8 cellular contexts compared by ENCODE assay signal in genomic region chr7:27097686-27098492, GRCh38. TPM values are rescaled to one million over a fixed set of nuclear protein-coding genes. Genes with fewer than 3 reads are reported as not detected.
DNase-seq lines count a peak whose midpoint lies in the region; ATAC-seq, FAIRE-seq and TF ChIP-seq lines count a peak whose summit lies in the region.

No MANE protein-coding gene starts in this region.

- peak overlapping the region; percentile 92; the same call in 1 of the 2 replicates for H3K4me3 ChIP-seq in GM12878

- H3K27me3 Mint-ChIP-seq in activated CD8-positive, alpha-beta memory T cell treated with anti-CD3 and anti-CD28 coated beads, Interleukin-2, amount 10 ng/mL, durations not matched to agents 7 days and 5 days: peaks cover 85% of the 10 kb centered on the region
- peaks cover 65% of the 10 kb centered on the region for H3K27me3 Mint-ChIP-seq in type B pancreatic cell

- peaks cover 6% of the 10 kb centered on the region for H3K4me1 ChIP-seq in GM12878 (ENCODE audit: control insufficient read depth, insufficient read depth, low read length)

- no peak overlapping the region for H3K9ac ChIP-seq in GM12878 (ENCODE audit: control insufficient read depth, insufficient read depth, low read length)

- peak overlapping the region; percentile 78 for H3K4me3 Mint-ChIP-seq in activated CD8-positive, alpha-beta memory T cell treated with anti-CD3 and anti-CD28 coated beads, Interleukin-2, amount 10 ng/mL, durations not matched to agents 7 days and 5 days
- H3K4me3 Mint-ChIP-seq in type B pancreatic cell: peak overlapping the region; percentile 97

- peaks cover 2 to 4% of the 10 kb centered on the region in 2 experiments for H3K27me3 ChIP-seq in GM12878 (replicated peaks in 1 of 2; ENCODE audit: control insufficient read depth in 2 of 2, insufficient read depth in 2 of 2, low read length in 1 of 2)

- H3K9me3 Mint-ChIP-seq in activated CD8-positive, alpha-beta memory T cell treated with anti-CD3 and anti-CD28 coated beads, Interleukin-2, amount 10 ng/mL, durations not matched to agents 7 days and 5 days (ENCODE audit: low read depth): no peaks in the 10 kb centered on the region
- no peaks in the 10 kb centered on the region for H3K9me3 Mint-ChIP-seq in type B pancreatic cell

- no peak for FAIRE-seq in GM12878 (lab: Jason Lieb, UNC)

- peaks cover 22% of the 10 kb centered on the region for H3K4me1 Mint-ChIP-seq in activated CD8-positive, alpha-beta memory T cell treated with anti-CD3 and anti-CD28 coated beads, Interleukin-2, amount 10 ng/mL, durations not matched to agents 7 days and 5 days
- peaks cover 49% of the 10 kb centered on the region for H3K4me1 Mint-ChIP-seq in type B pancreatic cell (ENCODE audit: unreplicated experiment)

- intact Hi-C loops in GM12878 (cut with micrococcal nuclease; ENCODE audit: unreplicated experiment): loop anchor here (2.0 kb wide), 1 partner anchor 241 kb away; no protein-coding TSS in a partner anchor

- BruUV-seq in GM12878 (replicated peaks; lab: Mats Ljungman, UMichigan): no TSS peak

- H4K20me1 ChIP-seq in GM12878 (ENCODE audit: control insufficient read depth, insufficient read depth): no peaks in the 10 kb centered on the region

- no peak for ATAC-seq in activated CD8-positive, alpha-beta memory T cell treated with anti-CD3 and anti-CD28 coated beads, Interleukin-2, amount 10 ng/mL, durations not matched to agents 7 days and 5 days
- ATAC-seq in GM12878: no peak
- ATAC-seq in GM18505 (IDR thresholded peaks at IDR 0.05; ENCODE audit: unreplicated experiment): no peak

- no peak for TF ChIP-seq RAD21 in GM12878 (IDR thresholded peaks at IDR 0.05; ENCODE audit: insufficient read depth, low read depth, low read length)

- H3K9me3 ChIP-seq in GM12878 (replicated peaks; ENCODE audit: control insufficient read depth, insufficient read depth, low read length): no peaks in the 10 kb centered on the region; the same call in 2 of the 3 replicates

- no peak for DNase-seq in activated CD8-positive, alpha-beta memory T cell treated with anti-CD3 and anti-CD28 coated beads, Interleukin-2, amount 10 ng/mL, durations not matched to agents 7 days and 5 days
- DNase-seq in activated CD8-positive, alpha-beta memory T cell treated with anti-CD3 and anti-CD28 coated beads, Interleukin-2, amount 50 U/mL, for 48 hours: no peak
- DNase-seq in GM12878 (ENCODE audit: low read depth, low spot score): no peak
- peak; percentile 34 to 65 for DNase-seq in lung microvascular endothelial cell (ENCODE audit: low read depth in 2 of 2)
- DNase-seq in type B pancreatic cell (ENCODE audit: extremely low spot score, unreplicated experiment): no peak
- no peak for DNase-seq in superior temporal gyrus (ENCODE audit: extremely low spot score)
- DNase-seq in AG08395 (ENCODE audit: low spot score): no peak

- RAD21 ChIA-PET in GM12878 (lab: Charles Lee; ENCODE audit: unreplicated experiment): interaction anchor here (0.6 to 2.4 kb wide), 4 partner anchors 14 to 803 kb away, joined by 3 to 23 read pairs (median 4); partner anchors contain the start of gene HOXA4

- H3K36me3 Mint-ChIP-seq in activated CD8-positive, alpha-beta memory T cell treated with anti-CD3 and anti-CD28 coated beads, Interleukin-2, amount 10 ng/mL, durations not matched to agents 7 days and 5 days: peaks cover 6% of the 10 kb centered on the region
- H3K36me3 Mint-ChIP-seq in type B pancreatic cell: peaks cover 43% of the 10 kb centered on the region

- H2AFZ ChIP-seq in GM12878 (ENCODE audit: control insufficient read depth, low read depth, low read length): no peak overlapping the region

- TF ChIP-seq POLR2A in GM12878 (IDR thresholded peaks at IDR 0.05; ENCODE audit: low read depth, low read length) (no peak), GM18505 (IDR thresholded peaks at IDR 0.05; ENCODE audit: borderline replicate concordance, extremely low read depth, insufficient read depth, insufficient read length) (no peak)

- 89% methylated on average over 25 of the region's 26 CpGs for WGBS in GM12878 (ENCODE audit: insufficient coverage, insufficient replicate concordance, low lambda C conversion rate, missing lambda C conversion rate)

- H3K79me2 ChIP-seq in GM12878 (ENCODE audit: control insufficient read depth, insufficient read depth, low read length): no peaks in the 10 kb centered on the region

- H3K4me2 ChIP-seq in GM12878 (ENCODE audit: control insufficient read depth, insufficient read depth): peak overlapping the region; percentile 94; the same call in 1 of the 2 replicates

- no peak overlapping the region for H3K27ac Mint-ChIP-seq in activated CD8-positive, alpha-beta memory T cell treated with anti-CD3 and anti-CD28 coated beads, Interleukin-2, amount 10 ng/mL, durations not matched to agents 7 days and 5 days
- H3K27ac Mint-ChIP-seq in type B pancreatic cell: peak overlapping the region; percentile 97

- CTCF ChIA-PET in activated CD8-positive, alpha-beta memory T cell treated with anti-CD3 and anti-CD28 coated beads, Interleukin-2, amount 10 ng/mL, durations not matched to agents 7 days and 5 days (lab: Charles Lee): interaction anchor here (1.7 kb wide), 1 partner anchor 32 kb away, joined by 5 read pairs; the partner anchor contains the start of gene HOXA4
- CTCF ChIA-PET in GM12878 (lab: Yijun Ruan, JAX): interaction anchor here (1.0 to 2.2 kb wide), 4 partner anchors 25 to 244 kb away, joined by 3 to 10 read pairs (median 4); no protein-coding TSS in a partner anchor

- no peak overlapping the region for H3K27ac ChIP-seq in GM12878 (ENCODE audit: control insufficient read depth, insufficient read depth)

- SMC1A ChIA-PET in GM12878 (lab: Charles Lee; ENCODE audit: uncharacterized antibody, unreplicated experiment): interaction anchor here (1.0 to 7.9 kb wide), 8 partner anchors 12 to 417 kb away, joined by 3 to 110 read pairs (median 4); no protein-coding TSS in a partner anchor

- POLR2A ChIA-PET in GM12878 (lab: Charles Lee): interaction anchor here (0.6 to 2.5 kb wide), 4 partner anchors 14 to 909 kb away, joined by 3 to 15 read pairs (median 3); no protein-coding TSS in a partner anchor

- in situ Hi-C loops in GM12878 (cut with MboI): no loop called here

- no peaks in the 10 kb centered on the region for H3K36me3 ChIP-seq in GM12878 (ENCODE audit: control insufficient read depth in 2 of 2, insufficient read depth in 2 of 2, low read length in 1 of 2)

- no peak for TF ChIP-seq CTCF in GM12878 (IDR thresholded peaks at IDR 0.05 in 2 of 3, conservative IDR thresholded peaks at IDR 0.05 in 1 of 3; ENCODE audit: control insufficient read depth in 2 of 3, extremely low read depth in 1 of 3, insufficient read depth in 1 of 3, low read depth in 3 of 3, low read length in 3 of 3)
- TF ChIP-seq CTCF in type B pancreatic cell (conservative IDR thresholded peaks at IDR 0.05): no peak

- no peak for TF ChIP-seq EP300 in GM12878 (IDR thresholded peaks at IDR 0.05; ENCODE audit: borderline replicate concordance in 1 of 2, control insufficient read depth in 1 of 2, low read depth in 2 of 2, low read length in 2 of 2)

RNA-seq across cellular contexts. Expression of gene HOXA1, which starts 2.1 kb away (rescaled TPM):
- total RNA-seq in activated CD8-positive, alpha-beta memory T cell treated with anti-CD3 and anti-CD28 coated beads, Interleukin-2, amount 10 ng/mL, durations not matched to agents 7 days and 5 days: under 1 TPM; 0.28 to 0.76 TPM
- total RNA-seq in GM12878 (2013; cell fraction: nucleolus; rRNA removed): not detected in 2 replicates
- total RNA-seq in GM12878 (2014; rRNA removed): 0.17 TPM in 1 of 2 replicates, not detected in the other
- not detected in 2 replicates for total RNA-seq in GM12878 (2014; rRNA removed; fragmentation: Illumina TruSeq; extraction: Trizol)
- total RNA-seq in GM12878 (2021): 0.23 TPM in 1 of 2 replicates, not detected in the other
- polyA plus RNA-seq in GM12878 (2011; ENCODE audit: low read depth): not detected
- polyA plus RNA-seq in GM12878 (2011; rRNA removed): 1.7 and 1.9 TPM in 2 replicates
- 1.6 and 1.7 TPM in 2 replicates for polyA plus RNA-seq in GM12878 (2011; cell fraction: cytosol; rRNA removed)
- polyA plus RNA-seq in GM12878 (2011; cell fraction: nucleus; rRNA removed): 2.5 and 3.7 TPM in 2 replicates
- 0.18 and 0.22 TPM in 2 replicates for polyA plus RNA-seq in GM12878 (2012)
- 0.18 and 0.33 TPM in 2 replicates for polyA plus RNA-seq in GM12878 (2014; fragmentation: Illumina TruSeq; extraction: Trizol)
- under 1 TPM in 1 of 2 experiments, not detected in 1; 0.10 TPM for polyA plus RNA-seq in GM12878 (2014; fragmentation: Nextera tagmentation; extraction: Ambion mirVana)
- 0.06 and 0.28 TPM in 2 replicates for polyA plus RNA-seq in GM12878 (2014; rRNA removed)
- under 1 TPM in 1 of 2 experiments, not detected in 1; 0.29 TPM for polyA plus RNA-seq in GM12878 (2016; fragmentation: Nextera tagmentation; extraction: Ambion mirVana)
- polyA minus RNA-seq in GM12878 (2011; rRNA and poly(A)+ RNA removed): 0.95 and 1.3 TPM in 2 replicates
- 0.42 and 0.53 TPM in 2 replicates for polyA minus RNA-seq in GM12878 (2011; cell fraction: cytosol; rRNA and poly(A)+ RNA removed)
- 2.2 and 2.7 TPM in 2 replicates for polyA minus RNA-seq in GM12878 (2011; cell fraction: nucleus; rRNA and poly(A)+ RNA removed)
- 0.40 and 0.44 TPM in 2 replicates for total RNA-seq in lung microvascular endothelial cell
- 9.5 and 22.0 TPM in 2 replicates for total RNA-seq in type B pancreatic cell (ENCODE audit: low replicate concordance)

RNA-seq across cellular contexts. Expression of gene HOXA2, which starts 4.6 kb away (rescaled TPM):
- total RNA-seq in activated CD8-positive, alpha-beta memory T cell treated with anti-CD3 and anti-CD28 coated beads, Interleukin-2, amount 10 ng/mL, durations not matched to agents 7 days and 5 days: not detected
- total RNA-seq in GM12878 (2013; cell fraction: nucleolus; rRNA removed): not detected in 2 replicates
- not detected in 2 replicates for total RNA-seq in GM12878 (2014; rRNA removed)
- total RNA-seq in GM12878 (2014; rRNA removed; fragmentation: Illumina TruSeq; extraction: Trizol): not detected in 2 replicates
- total RNA-seq in GM12878 (2021): not detected in 2 replicates
- polyA plus RNA-seq in GM12878 (2011; ENCODE audit: low read depth): not detected
- not detected in 2 replicates for polyA plus RNA-seq in GM12878 (2011; rRNA removed)
- polyA plus RNA-seq in GM12878 (2011; cell fraction: cytosol; rRNA removed): 0.03 TPM in 1 of 2 replicates, not detected in the other
- not detected in 2 replicates for polyA plus RNA-seq in GM12878 (2011; cell fraction: nucleus; rRNA removed)
- 0.07 TPM in 1 of 2 replicates, not detected in the other for polyA plus RNA-seq in GM12878 (2012)
- polyA plus RNA-seq in GM12878 (2014; fragmentation: Illumina TruSeq; extraction: Trizol): not detected in 2 replicates
- polyA plus RNA-seq in GM12878 (2014; fragmentation: Nextera tagmentation; extraction: Ambion mirVana): not detected
- not detected in 2 replicates for polyA plus RNA-seq in GM12878 (2014; rRNA removed)
- not detected for polyA plus RNA-seq in GM12878 (2016; fragmentation: Nextera tagmentation; extraction: Ambion mirVana)
- polyA minus RNA-seq in GM12878 (2011; rRNA and poly(A)+ RNA removed): not detected in 2 replicates
- not detected in 2 replicates for polyA minus RNA-seq in GM12878 (2011; cell fraction: cytosol; rRNA and poly(A)+ RNA removed)
- polyA minus RNA-seq in GM12878 (2011; cell fraction: nucleus; rRNA and poly(A)+ RNA removed): not detected in 2 replicates
- total RNA-seq in lung microvascular endothelial cell: 0.20 and 0.22 TPM in 2 replicates
- total RNA-seq in type B pancreatic cell (ENCODE audit: low replicate concordance): 7.7 and 26.8 TPM in 2 replicates

RNA-seq across cellular contexts. Expression of gene HOXA4, which starts 32.7 kb away (rescaled TPM):
- not detected for total RNA-seq in activated CD8-positive, alpha-beta memory T cell treated with anti-CD3 and anti-CD28 coated beads, Interleukin-2, amount 10 ng/mL, durations not matched to agents 7 days and 5 days
- total RNA-seq in GM12878 (2013; cell fraction: nucleolus; rRNA removed): 0.21 TPM in 1 of 2 replicates, not detected in the other
- total RNA-seq in GM12878 (2014; rRNA removed): not detected in 2 replicates
- not detected in 2 replicates for total RNA-seq in GM12878 (2014; rRNA removed; fragmentation: Illumina TruSeq; extraction: Trizol)
- total RNA-seq in GM12878 (2021): not detected in 2 replicates
- polyA plus RNA-seq in GM12878 (2011; ENCODE audit: low read depth): not detected
- polyA plus RNA-seq in GM12878 (2011; rRNA removed): 0.07 and 0.26 TPM in 2 replicates
- 0.06 TPM in 1 of 2 replicates, not detected in the other for polyA plus RNA-seq in GM12878 (2011; cell fraction: cytosol; rRNA removed)
- 0.75 and 0.79 TPM in 2 replicates for polyA plus RNA-seq in GM12878 (2011; cell fraction: nucleus; rRNA removed)
- polyA plus RNA-seq in GM12878 (2012): not detected in 2 replicates
- not detected in 2 replicates for polyA plus RNA-seq in GM12878 (2014; fragmentation: Illumina TruSeq; extraction: Trizol)
- polyA plus RNA-seq in GM12878 (2014; fragmentation: Nextera tagmentation; extraction: Ambion mirVana): not detected
- not detected in 2 replicates for polyA plus RNA-seq in GM12878 (2014; rRNA removed)
- polyA plus RNA-seq in GM12878 (2016; fragmentation: Nextera tagmentation; extraction: Ambion mirVana): not detected
- polyA minus RNA-seq in GM12878 (2011; rRNA and poly(A)+ RNA removed): not detected in 2 replicates
- not detected in 2 replicates for polyA minus RNA-seq in GM12878 (2011; cell fraction: cytosol; rRNA and poly(A)+ RNA removed)
- polyA minus RNA-seq in GM12878 (2011; cell fraction: nucleus; rRNA and poly(A)+ RNA removed): not detected in 2 replicates
- 0.22 and 0.79 TPM in 2 replicates for total RNA-seq in lung microvascular endothelial cell
- total RNA-seq in type B pancreatic cell (ENCODE audit: low replicate concordance): 28.5 and 37.6 TPM in 2 replicates

RNA-seq across cellular contexts. Expression of gene HOXA5, which starts 45.6 kb away (rescaled TPM):
- total RNA-seq in activated CD8-positive, alpha-beta memory T cell treated with anti-CD3 and anti-CD28 coated beads, Interleukin-2, amount 10 ng/mL, durations not matched to agents 7 days and 5 days: not detected
- total RNA-seq in GM12878 (2013; cell fraction: nucleolus; rRNA removed): 0.23 TPM in 1 of 2 replicates, not detected in the other
- total RNA-seq in GM12878 (2014; rRNA removed): not detected in 2 replicates
- total RNA-seq in GM12878 (2014; rRNA removed; fragmentation: Illumina TruSeq; extraction: Trizol): not detected in 2 replicates
- 0.13 TPM in 1 of 2 replicates, not detected in the other for total RNA-seq in GM12878 (2021)
- not detected for polyA plus RNA-seq in GM12878 (2011; ENCODE audit: low read depth)
- polyA plus RNA-seq in GM12878 (2011; rRNA removed): 0.05 and 0.29 TPM in 2 replicates
- 0.10 TPM in 2 replicates for polyA plus RNA-seq in GM12878 (2011; cell fraction: cytosol; rRNA removed)
- 0.27 and 0.54 TPM in 2 replicates for polyA plus RNA-seq in GM12878 (2011; cell fraction: nucleus; rRNA removed)
- polyA plus RNA-seq in GM12878 (2012): not detected in 2 replicates
- polyA plus RNA-seq in GM12878 (2014; fragmentation: Illumina TruSeq; extraction: Trizol): not detected in 2 replicates
- polyA plus RNA-seq in GM12878 (2014; fragmentation: Nextera tagmentation; extraction: Ambion mirVana): not detected
- not detected in 2 replicates for polyA plus RNA-seq in GM12878 (2014; rRNA removed)
- polyA plus RNA-seq in GM12878 (2016; fragmentation: Nextera tagmentation; extraction: Ambion mirVana): not detected
- polyA minus RNA-seq in GM12878 (2011; rRNA and poly(A)+ RNA removed): not detected in 2 replicates
- polyA minus RNA-seq in GM12878 (2011; cell fraction: cytosol; rRNA and poly(A)+ RNA removed): not detected in 2 replicates
- not detected in 2 replicates for polyA minus RNA-seq in GM12878 (2011; cell fraction: nucleus; rRNA and poly(A)+ RNA removed)
- total RNA-seq in lung microvascular endothelial cell: 5.8 and 7.0 TPM in 2 replicates
- total RNA-seq in type B pancreatic cell (ENCODE audit: low replicate concordance): 55.0 and 77.7 TPM in 2 replicates

RNA-seq across cellular contexts. Expression of gene HOXA6, which starts 49.7 kb away (rescaled TPM):
- not detected for total RNA-seq in activated CD8-positive, alpha-beta memory T cell treated with anti-CD3 and anti-CD28 coated beads, Interleukin-2, amount 10 ng/mL, durations not matched to agents 7 days and 5 days
- total RNA-seq in GM12878 (2013; cell fraction: nucleolus; rRNA removed): not detected in 2 replicates
- total RNA-seq in GM12878 (2014; rRNA removed) (not detected in 2 replicates), GM12878 (2014; rRNA removed; fragmentation: Illumina TruSeq; extraction: Trizol) (not detected in 2 replicates), GM12878 (2021) (not detected in 2 replicates), lung microvascular endothelial cell (2.0 and 2.4 TPM in 2 replicates), type B pancreatic cell (ENCODE audit: low replicate concordance) (4.2 and 10.9 TPM in 2 replicates)
- not detected for polyA plus RNA-seq in GM12878 (2011; ENCODE audit: low read depth)
- polyA plus RNA-seq in GM12878 (2011; rRNA removed) (0.08 TPM in 1 of 2 replicates, not detected in the other), GM12878 (2014; fragmentation: Illumina TruSeq; extraction: Trizol) (not detected in 2 replicates), GM12878 (2014; fragmentation: Nextera tagmentation; extraction: Ambion mirVana) (not detected), GM12878 (2014; rRNA removed) (not detected in 2 replicates), GM12878 (2016; fragmentation: Nextera tagmentation; extraction: Ambion mirVana) (not detected)
- 0.10 and 0.13 TPM in 2 replicates for polyA plus RNA-seq in GM12878 (2011; cell fraction: cytosol; rRNA removed)
- 0.93 and 1.1 TPM in 2 replicates for polyA plus RNA-seq in GM12878 (2011; cell fraction: nucleus; rRNA removed)
- not detected in 2 replicates for polyA plus RNA-seq in GM12878 (2012)
- 0.67 TPM in 1 of 2 replicates, not detected in the other for polyA minus RNA-seq in GM12878 (2011; rRNA and poly(A)+ RNA removed)
- not detected in 2 replicates for polyA minus RNA-seq in GM12878 (2011; cell fraction: cytosol; rRNA and poly(A)+ RNA removed)
- polyA minus RNA-seq in GM12878 (2011; cell fraction: nucleus; rRNA and poly(A)+ RNA removed): 0.97 and 1.4 TPM in 2 replicates

Comparison
In these comparisons a context has a peak if more than half of its experiments do, and no peak if none do; other contexts are left out.
1. DNase-seq: peak in lung microvascular endothelial cell (2 of 2); none in activated CD8-positive, alpha-beta memory T cell treated with anti-CD3 and anti-CD28 coated beads, Interleukin-2, amount 10 ng/mL, durations not matched to agents 7 days and 5 days (single experiment), activated CD8-positive, alpha-beta memory T cell treated with anti-CD3 and anti-CD28 coated beads, Interleukin-2, amount 50 U/mL, for 48 hours (single experiment), GM12878 (single experiment), type B pancreatic cell (single experiment), superior temporal gyrus (single experiment) and AG08395 (single experiment).
2. RNA of gene HOXA4, which starts 32.7 kb away (total RNA-seq): 28.5 to 37.6 TPM in type B pancreatic cell; 0.22 to 0.79 TPM in lung microvascular endothelial cell, not detected in activated CD8-positive, alpha-beta memory T cell treated with anti-CD3 and anti-CD28 coated beads, Interleukin-2, amount 10 ng/mL, durations not matched to agents 7 days and 5 days and 0.21 TPM in GM12878; every median in the first group is over 10 times any median in the second.